ENCODE assay signal across 8 cellular contexts in the genomic region with DNA sequence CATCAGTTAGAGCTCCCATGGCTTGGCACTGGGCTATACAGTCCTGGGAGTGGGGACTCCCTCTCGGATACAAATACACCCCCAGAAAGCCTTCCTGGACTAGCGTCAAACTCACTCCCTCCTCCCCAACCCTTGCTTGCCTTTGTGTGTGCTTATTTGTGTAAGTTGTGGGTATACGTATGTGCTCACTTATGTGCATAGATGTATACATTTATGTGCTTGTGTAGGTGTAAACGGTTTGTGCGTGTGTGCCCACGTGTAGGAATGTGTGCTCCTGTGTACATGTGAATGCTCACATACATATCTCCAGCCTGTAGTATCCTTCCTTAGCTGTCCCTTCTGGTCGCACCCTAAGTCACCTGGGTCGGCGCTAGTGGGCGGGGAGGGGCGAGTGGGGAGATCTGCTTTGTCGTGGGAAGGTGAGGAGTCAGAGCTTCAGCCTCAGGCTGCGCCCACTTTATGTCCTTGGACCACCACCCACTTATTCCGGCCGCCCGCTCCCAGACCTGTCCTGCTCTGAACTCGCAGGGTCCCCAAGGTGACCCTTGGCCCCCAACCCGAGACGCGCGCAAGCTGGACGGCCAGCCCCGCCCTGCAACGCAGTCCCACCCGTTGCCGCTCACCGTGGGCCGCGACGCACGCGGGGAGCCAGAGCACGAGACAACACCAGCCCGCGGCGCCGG. TPM values are rescaled to one million over a fixed set of nuclear protein-coding genes. Genes with fewer than 3 reads are reported as not detected.
DNase-seq lines count a peak whose midpoint lies in the region; ATAC-seq and TF ChIP-seq lines count a peak whose summit lies in the region.

No MANE protein-coding gene starts in this region.

- H3K9ac ChIP-seq in OCI-LY3 (ENCODE audit: low read length), result peak overlapping the region; percentile 48

- no peak overlapping the region for H3K27ac ChIP-seq in OCI-LY3 (ENCODE audit: low read length)
- peak overlapping the region; percentile 90 to 92 for H3K27ac ChIP-seq in tibial artery

- H3K4me1 ChIP-seq in OCI-LY3 (ENCODE audit: low read length) (peaks cover 18% of the 10 kb centered on the region), tibial artery (peaks cover 0 to 33% (median 25%) of the 10 kb centered on the region in 4 donors)

- H4K20me1 ChIP-seq in OCI-LY3 (ENCODE audit: insufficient read depth, low read length), result peaks cover 30% of the 10 kb centered on the region

- no peaks in the 10 kb centered on the region for H3K27me3 ChIP-seq in OCI-LY3 (ENCODE audit: low read depth, low read length)
- H3K27me3 ChIP-seq in tibial artery, result no peaks in the 10 kb centered on the region

- intact Hi-C loops in tibial artery (cut with DNase I; ENCODE audit: low total_unique reads), result loop anchor here (10.0 kb wide), 1 partner anchor 152 kb away; a partner anchor contains a TSS

- peak overlapping the region; percentile 35; the same call in 1 of the 2 replicates for H2AFZ ChIP-seq in OCI-LY3 (ENCODE audit: low read depth, low read length)

- peak overlapping the region; percentile 99 for H3K4me3 ChIP-seq in OCI-LY3 (ENCODE audit: low read length)
- peak overlapping the region; percentile 70 to 93 for H3K4me3 ChIP-seq in cardiac fibroblast (replicated peaks in 1 of 2; ENCODE audit: low read depth in 2 of 2, low read length in 2 of 2)
- H3K4me3 ChIP-seq in tibial artery, result peak overlapping the region; percentile 69 to 86

- peak overlapping the region; percentile 90 for H3K4me2 ChIP-seq in OCI-LY3 (ENCODE audit: low read length)

- H3K79me2 ChIP-seq in OCI-LY3 (ENCODE audit: low read length), result peaks cover 36% of the 10 kb centered on the region

- DNase-seq in cardiac fibroblast (ENCODE audit: low read depth in 2 of 2) (peak in 1 of 2 donors; percentile 10), lung microvascular endothelial cell (ENCODE audit: low read depth in 2 of 2) (peak; percentile 21 to 23), tibial artery (peak in 1 of 2 donors; percentile 27), GM19240 (ENCODE audit: insufficient read length, low spot score) (no peak)

- peak; percentile 31; the same call in 1 of the 3 replicates for TF ChIP-seq CTCF in GM12872 (IDR thresholded peaks at IDR 0.05; ENCODE audit: insufficient read depth, low read depth, low read length)
- TF ChIP-seq CTCF in OCI-LY3 (IDR thresholded peaks at IDR 0.05; ENCODE audit: low read depth, low read length), result 0 out of 2 replicates have a peak, but pooled peaks have one; percentile 6
- no peak for TF ChIP-seq CTCF in cardiac fibroblast (IDR thresholded peaks at IDR 0.05; ENCODE audit: low read depth, low read length)
- no peak for TF ChIP-seq CTCF in tibial artery (IDR thresholded peaks at IDR 0.05)

- peaks cover 5% of the 10 kb centered on the region for H3K36me3 ChIP-seq in OCI-LY3 (replicated peaks; ENCODE audit: low read depth, low read length)
- peaks cover 0 to 27% (median 23%) of the 10 kb centered on the region in 3 donors for H3K36me3 ChIP-seq in tibial artery

- no peaks in the 10 kb centered on the region for H3K9me3 ChIP-seq in OCI-LY3 (ENCODE audit: insufficient read depth, low read length)
- no peaks in the 10 kb centered on the region for H3K9me3 ChIP-seq in tibial artery

- peak; percentile 4 for ATAC-seq in GM21786 (IDR thresholded peaks at IDR 0.05; ENCODE audit: unreplicated experiment)
- ATAC-seq in HG03469 (IDR thresholded peaks at IDR 0.05; ENCODE audit: unreplicated experiment), result no peak

RNA-seq across cellular contexts. Expression of a gene that starts 0.4 kb away (rescaled TPM):
- total RNA-seq in lung microvascular endothelial cell, result 19.2 and 24.4 TPM in 2 replicates

RNA-seq across cellular contexts. Expression of a gene that starts 1.5 kb away (rescaled TPM):
- 318 and 353 TPM in 2 replicates for total RNA-seq in lung microvascular endothelial cell

RNA-seq across cellular contexts. Expression of a gene that starts 18.6 kb away (rescaled TPM):
- total RNA-seq in lung microvascular endothelial cell, result 9.4 and 11.1 TPM in 2 replicates

RNA-seq across cellular contexts. Expression of a gene that starts 30.2 kb away (rescaled TPM):
- not detected in 2 replicates for total RNA-seq in lung microvascular endothelial cell

RNA-seq across cellular contexts. Expression of a gene that starts 51.7 kb away (rescaled TPM):
- total RNA-seq in lung microvascular endothelial cell, result under 0.01 and 0.22 TPM in 2 replicates

Comparison
In these comparisons a context has a peak if more than half of its experiments do, and no peak if none do; other contexts are left out.
1. CTCF ChIP-seq: peak in GM12872 (single experiment) and OCI-LY3 (single experiment); none in cardiac fibroblast (single experiment) and tibial artery (0 of 2).
2. Peak in every context shown above with its lines, with median percentiles within 50 percentile points of each other: H3K4me3 ChIP-seq.